In genomic region chr5:178081571-178082244, GRCh38 we compare ENCODE assay signal across 1 cellular context.
TF ChIP-seq lines count a peak whose summit lies in the region.

No MANE protein-coding gene starts in this region.

TF ChIP-seq in WTC11, 78 proteins besides CTCF, POLR2A, EP300 and RAD21 (continued from another document):
- TF ChIP-seq, protein P1, sequence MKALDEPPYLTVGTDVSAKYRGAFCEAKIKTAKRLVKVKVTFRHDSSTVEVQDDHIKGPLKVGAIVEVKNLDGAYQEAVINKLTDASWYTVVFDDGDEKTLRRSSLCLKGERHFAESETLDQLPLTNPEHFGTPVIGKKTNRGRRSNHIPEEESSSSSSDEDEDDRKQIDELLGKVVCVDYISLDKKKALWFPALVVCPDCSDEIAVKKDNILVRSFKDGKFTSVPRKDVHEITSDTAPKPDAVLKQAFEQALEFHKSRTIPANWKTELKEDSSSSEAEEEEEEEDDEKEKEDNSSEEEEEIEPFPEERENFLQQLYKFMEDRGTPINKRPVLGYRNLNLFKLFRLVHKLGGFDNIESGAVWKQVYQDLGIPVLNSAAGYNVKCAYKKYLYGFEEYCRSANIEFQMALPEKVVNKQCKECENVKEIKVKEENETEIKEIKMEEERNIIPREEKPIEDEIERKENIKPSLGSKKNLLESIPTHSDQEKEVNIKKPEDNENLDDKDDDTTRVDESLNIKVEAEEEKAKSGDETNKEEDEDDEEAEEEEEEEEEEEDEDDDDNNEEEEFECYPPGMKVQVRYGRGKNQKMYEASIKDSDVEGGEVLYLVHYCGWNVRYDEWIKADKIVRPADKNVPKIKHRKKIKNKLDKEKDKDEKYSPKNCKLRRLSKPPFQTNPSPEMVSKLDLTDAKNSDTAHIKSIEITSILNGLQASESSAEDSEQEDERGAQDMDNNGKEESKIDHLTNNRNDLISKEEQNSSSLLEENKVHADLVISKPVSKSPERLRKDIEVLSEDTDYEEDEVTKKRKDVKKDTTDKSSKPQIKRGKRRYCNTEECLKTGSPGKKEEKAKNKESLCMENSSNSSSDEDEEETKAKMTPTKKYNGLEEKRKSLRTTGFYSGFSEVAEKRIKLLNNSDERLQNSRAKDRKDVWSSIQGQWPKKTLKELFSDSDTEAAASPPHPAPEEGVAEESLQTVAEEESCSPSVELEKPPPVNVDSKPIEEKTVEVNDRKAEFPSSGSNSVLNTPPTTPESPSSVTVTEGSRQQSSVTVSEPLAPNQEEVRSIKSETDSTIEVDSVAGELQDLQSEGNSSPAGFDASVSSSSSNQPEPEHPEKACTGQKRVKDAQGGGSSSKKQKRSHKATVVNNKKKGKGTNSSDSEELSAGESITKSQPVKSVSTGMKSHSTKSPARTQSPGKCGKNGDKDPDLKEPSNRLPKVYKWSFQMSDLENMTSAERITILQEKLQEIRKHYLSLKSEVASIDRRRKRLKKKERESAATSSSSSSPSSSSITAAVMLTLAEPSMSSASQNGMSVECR (CRISPR knock-in tag; IDR thresholded peaks at IDR 0.05; ENCODE audit: borderline replicate concordance) = no peak
- TF ChIP-seq TEAD4 (CRISPR knock-in tag; IDR thresholded peaks at IDR 0.05) (no peak), MYBL2 (CRISPR knock-in tag; IDR thresholded peaks at IDR 0.05) (no peak), CBFB (CRISPR knock-in tag; IDR thresholded peaks at IDR 0.05; ENCODE audit: low read depth) (no peak)
